In the genomic region with DNA sequence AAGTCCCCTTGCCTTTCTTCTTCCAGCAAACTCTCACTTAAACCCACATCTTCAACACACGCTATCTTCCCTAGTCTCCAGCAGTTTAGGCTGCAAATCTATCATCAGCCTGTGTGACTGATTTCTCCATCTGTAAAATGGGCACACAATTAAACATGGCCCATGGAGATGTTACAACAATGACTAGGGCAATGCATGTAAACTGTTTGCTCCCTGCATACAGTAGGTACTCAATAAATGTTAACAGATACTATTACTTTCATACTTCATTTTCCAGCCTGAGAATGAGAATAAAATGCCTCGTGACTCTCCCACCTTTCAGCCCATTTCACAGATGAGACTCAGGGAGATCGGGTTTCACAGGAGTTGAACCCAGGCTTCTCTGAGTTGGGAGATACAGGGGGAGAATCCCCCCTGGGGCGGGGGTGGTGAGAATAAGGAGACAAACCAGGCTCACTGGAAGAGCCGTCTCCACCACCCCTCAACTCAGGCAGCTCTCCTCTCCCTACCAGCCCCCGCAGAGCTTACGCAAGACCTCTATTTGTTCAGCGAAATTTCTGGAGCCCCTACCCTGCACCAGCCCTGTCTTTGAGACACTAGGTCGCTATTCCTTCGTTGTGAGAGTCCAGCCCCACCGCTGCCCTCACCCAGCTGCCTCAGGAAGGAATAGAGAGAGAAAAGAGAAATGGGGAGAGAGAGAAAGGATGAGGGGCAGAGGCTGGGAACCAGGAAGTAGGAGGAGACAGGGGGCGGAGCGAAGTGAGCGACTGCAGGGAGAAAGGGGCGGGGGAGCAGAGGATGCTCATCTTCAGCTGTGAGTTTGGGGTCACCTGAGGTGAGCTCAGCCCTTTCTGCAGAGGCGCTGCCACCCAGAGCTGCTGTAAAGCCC, we compare ENCODE assay signal across 8 cellular contexts. TPM values are rescaled to one million over a fixed set of nuclear protein-coding genes. Genes with fewer than 3 reads are reported as not detected.
DNase-seq lines count a peak whose midpoint lies in the region; ATAC-seq and TF ChIP-seq lines count a peak whose summit lies in the region.

No MANE protein-coding gene starts in this region.

- H3K9me3 ChIP-seq in BLaER1: no peaks in the 10 kb centered on the region
- H3K9me3 ChIP-seq in upper lobe of left lung: no peaks in the 10 kb centered on the region

- no peaks in the 10 kb centered on the region for H4K20me1 ChIP-seq in BLaER1

- H3K4me1 ChIP-seq in BLaER1 (peaks cover 61% of the 10 kb centered on the region), upper lobe of left lung (peaks cover 32 to 37% (median 35%) of the 10 kb centered on the region in 4 donors)

- TF ChIP-seq EP300 in upper lobe of left lung (IDR thresholded peaks at IDR 0.05): no peak

- ATAC-seq in omental fat pad (ENCODE audit: low FRiP score) (peak; percentile 49), upper lobe of left lung (ENCODE audit: low FRiP score in 2 of 2) (peak in 1 of 2 donors; percentile 43)

- peak overlapping the region; percentile 73 for H3K4me2 ChIP-seq in BLaER1

- 40% methylated on average over 14 to 16 of the region's 16 CpGs for WGBS in upper lobe of left lung, 2 donors

- TF ChIP-seq CTCF in omental fat pad (IDR thresholded peaks at IDR 0.05) (no peak), upper lobe of left lung (IDR thresholded peaks at IDR 0.05) (no peak)

- H3K36me3 ChIP-seq in BLaER1 (no peaks in the 10 kb centered on the region), upper lobe of left lung (no peaks in the 10 kb centered on the region)

- DNase-seq in NCI-H1436 (lab: John Stamatoyannopoulos, UW): peak; percentile 76
- DNase-seq in activated CD4-positive, alpha-beta T cell treated with anti-CD3 and anti-CD28 coated beads, Interleukin-2, amount 50 U/mL, for 4 hours: peak; percentile 45
- peak; percentile 79 to 81 for DNase-seq in erythroblast (lab: John Stamatoyannopoulos, UW)
- no peak for DNase-seq in omental fat pad (ENCODE audit: low spot score)
- DNase-seq in upper lobe of left lung: peak in 1 of 2 donors; percentile 47
- DNase-seq in cerebellum (ENCODE audit: low spot score): no peak
- DNase-seq in NCI-H1048 (lab: John Stamatoyannopoulos, UW): no peak

- H3K4me3 ChIP-seq in BLaER1: no peak overlapping the region
- H3K4me3 ChIP-seq in upper lobe of left lung: peak overlapping the region in 1 of 4 donors; percentile 25

- H3K27ac ChIP-seq in BLaER1 (peak overlapping the region; percentile 62), upper lobe of left lung (peak overlapping the region; percentile 70 to 74 (median 72))

- H3K9ac ChIP-seq in BLaER1: no peak overlapping the region

- H3K27me3 ChIP-seq in BLaER1 (no peaks in the 10 kb centered on the region), upper lobe of left lung (no peaks in the 10 kb centered on the region)

- TF ChIP-seq POLR2A in erythroblast (IDR thresholded peaks at IDR 0.05; ENCODE audit: low read length) (no peak), upper lobe of left lung (IDR thresholded peaks at IDR 0.05) (no peak)

RNA-seq across cellular contexts. Expression of gene KLHL35, which starts 42.1 kb away (rescaled TPM):
- total RNA-seq in omental fat pad (1 to 10 TPM in 3 of 4 donors, not detected in 1; 1.3 to 2.4 (median 1.8) TPM), upper lobe of left lung (1 to 10 TPM; 3.5 to 7.3 (median 4.3) TPM), cerebellum (17.0 TPM)

RNA-seq across cellular contexts. Expression of gene GDPD5, which starts 50.6 kb away (rescaled TPM):
- total RNA-seq in omental fat pad (10 to 100 TPM; 23.6 to 34.7 (median 31.7) TPM), upper lobe of left lung (10 to 100 TPM in 4 of 6 donors, 1 to 10 TPM in 2; 5.7 to 34.6 (median 14.0) TPM), cerebellum (30.2 TPM)

Comparison
In these comparisons a context has a peak if more than half of its experiments do, and no peak if none do; other contexts are left out.
1. DNase-seq: peak in NCI-H1436 (single experiment), activated CD4-positive, alpha-beta T cell treated with anti-CD3 and anti-CD28 coated beads, Interleukin-2, amount 50 U/mL, for 4 hours (2 of 2) and erythroblast (2 of 2); none in omental fat pad (single experiment), cerebellum (single experiment) and NCI-H1048 (single experiment).